In genomic region chr19:41363371-41363752, GRCh38 we compare ENCODE assay signal across 8 cellular contexts. TPM values are rescaled to one million over a fixed set of nuclear protein-coding genes. Genes with fewer than 3 reads are reported as not detected.
A peak's percentile ranks its signal among the peaks of the same experiment; 100 is the strongest.
DNase-seq lines count a peak whose midpoint lies in the region; TF ChIP-seq lines count a peak whose summit lies in the region.

No MANE protein-coding gene starts in this region.

- peak overlapping the region; percentile 33; the same call in 1 of the 2 replicates for H2AFZ ChIP-seq in OCI-LY3 (ENCODE audit: low read depth, low read length)

- H3K4me1 ChIP-seq in Caco-2: peaks cover 10% of the 10 kb centered on the region
- H3K4me1 ChIP-seq in OCI-LY3 (ENCODE audit: low read length): peaks cover 37% of the 10 kb centered on the region

- H3K4me3 Mint-ChIP-seq in Caco-2 (ENCODE audit: unreplicated experiment) (peak overlapping the region; percentile 85), endothelial cell (ENCODE audit: unreplicated experiment) (peak overlapping the region; percentile 96), osteocyte (ENCODE audit: unreplicated experiment) (peak overlapping the region; percentile 88)

- H3K4me1 Mint-ChIP-seq in Caco-2 (ENCODE audit: low read depth, unreplicated experiment) (no peaks in the 10 kb centered on the region), endothelial cell (ENCODE audit: unreplicated experiment) (peaks cover 8% of the 10 kb centered on the region), osteocyte (ENCODE audit: unreplicated experiment) (peaks cover 25% of the 10 kb centered on the region)

- H3K4me3 ChIP-seq in Caco-2 (ENCODE audit: low read depth, low read length) (peak overlapping the region; percentile 73), OCI-LY3 (ENCODE audit: low read length) (peak overlapping the region; percentile 88)

- H3K79me2 ChIP-seq in OCI-LY3 (ENCODE audit: low read length): peaks cover 32% of the 10 kb centered on the region

- peak overlapping the region; percentile 97 for H3K9ac ChIP-seq in OCI-LY3 (ENCODE audit: low read length)

- H3K27ac ChIP-seq in OCI-LY3 (ENCODE audit: low read length): peak overlapping the region; percentile 89

- H3K9me3 Mint-ChIP-seq in Caco-2 (ENCODE audit: unreplicated experiment): no peaks in the 10 kb centered on the region
- H3K9me3 Mint-ChIP-seq in endothelial cell (ENCODE audit: unreplicated experiment): no peaks in the 10 kb centered on the region
- H3K9me3 Mint-ChIP-seq in osteocyte (ENCODE audit: unreplicated experiment): no peaks in the 10 kb centered on the region

- H3K27me3 Mint-ChIP-seq in Caco-2 (ENCODE audit: insufficient read depth, unreplicated experiment) (no peaks in the 10 kb centered on the region), endothelial cell (ENCODE audit: unreplicated experiment) (peaks cover 16% of the 10 kb centered on the region), osteocyte (ENCODE audit: unreplicated experiment) (no peaks in the 10 kb centered on the region)

- peaks cover 15% of the 10 kb centered on the region for H3K36me3 Mint-ChIP-seq in Caco-2 (ENCODE audit: insufficient read depth, unreplicated experiment)
- H3K36me3 Mint-ChIP-seq in endothelial cell (ENCODE audit: low read depth, unreplicated experiment): no peaks in the 10 kb centered on the region
- no peaks in the 10 kb centered on the region for H3K36me3 Mint-ChIP-seq in osteocyte (ENCODE audit: unreplicated experiment)

- DNase-seq in Caco-2 (no peak), endothelial cell (ENCODE audit: low spot score) (no peak), osteocyte (ENCODE audit: extremely low spot score, unreplicated experiment) (no peak), cerebellum (ENCODE audit: low spot score) (no peak), C1 segment of cervical spinal cord (lab: John Stamatoyannopoulos, UW) (no peak), NCI-H187 treated with DMSO at 0.1 percent for 48 hours (lab: John Stamatoyannopoulos, UW) (no peak)
- no peak for DNase-seq in activated CD8-positive, alpha-beta memory T cell treated with anti-CD3 and anti-CD28 coated beads for 24 hours

- H3K4me2 ChIP-seq in OCI-LY3 (ENCODE audit: low read length): peak overlapping the region; percentile 84

- H3K9me3 ChIP-seq in Caco-2: no peaks in the 10 kb centered on the region
- no peaks in the 10 kb centered on the region for H3K9me3 ChIP-seq in OCI-LY3 (ENCODE audit: insufficient read depth, low read length)

- POLR2A ChIA-PET in Caco-2 (lab: Charles Lee): interaction anchor here (0.6 to 1.8 kb wide), 12 partner anchors 8 to 713 kb away, joined by 3 to 34 read pairs (median 4); partner anchors contain the start of genes DMAC2, HNRNPUL1, RPS19 and TGFB1

- peak overlapping the region; percentile 93 for H3K27ac Mint-ChIP-seq in Caco-2 (ENCODE audit: unreplicated experiment)
- peak overlapping the region; percentile 100 for H3K27ac Mint-ChIP-seq in endothelial cell (ENCODE audit: unreplicated experiment)
- peak overlapping the region; percentile 100 for H3K27ac Mint-ChIP-seq in osteocyte (ENCODE audit: unreplicated experiment)

- TF ChIP-seq CTCF in Caco-2 (IDR thresholded peaks at IDR 0.05; ENCODE audit: insufficient read depth in 1 of 2, low read depth in 1 of 2, low read length in 1 of 2, severe bottlenecking in 1 of 2, unreplicated experiment in 1 of 2): no peak
- no peak for TF ChIP-seq CTCF in OCI-LY3 (IDR thresholded peaks at IDR 0.05; ENCODE audit: low read depth, low read length)
- TF ChIP-seq CTCF in endothelial cell (IDR thresholded peaks at IDR 0.05; ENCODE audit: unreplicated experiment): no peak
- TF ChIP-seq CTCF in osteocyte (IDR thresholded peaks at IDR 0.05): no peak

- H3K36me3 ChIP-seq in Caco-2 (ENCODE audit: control insufficient read depth, insufficient read depth, low read length) (no peaks in the 10 kb centered on the region), OCI-LY3 (replicated peaks; ENCODE audit: low read depth, low read length) (peaks cover 3% of the 10 kb centered on the region)

- no peaks in the 10 kb centered on the region for H4K20me1 ChIP-seq in OCI-LY3 (ENCODE audit: insufficient read depth, low read length)

- H3K27me3 ChIP-seq in Caco-2 (replicated peaks; ENCODE audit: control insufficient read depth, insufficient read depth, low read length) (no peaks in the 10 kb centered on the region), OCI-LY3 (ENCODE audit: low read depth, low read length) (no peaks in the 10 kb centered on the region)

- CTCF ChIA-PET in Caco-2 (lab: Charles Lee): interaction anchor here (0.5 to 3.0 kb wide), 12 partner anchors 8 to 835 kb away, joined by 3 to 31 read pairs (median 4); no protein-coding TSS in a partner anchor

- intact Hi-C loops in Caco-2 (cut with micrococcal nuclease; ENCODE audit: unreplicated experiment): loop anchor here (1.0 kb wide), 1 partner anchor 9 kb away; no protein-coding TSS in a partner anchor

- TSS peak; percentile 64 for BruUV-seq in Caco-2 (replicated peaks; lab: Mats Ljungman, UMichigan)

RNA-seq across cellular contexts. Expression of gene B9D2, which starts 0.6 kb away (rescaled TPM):
- total RNA-seq in Caco-2 (2022): 3.6 and 4.0 TPM in 2 replicates
- total RNA-seq in endothelial cell (ENCODE audit: unreplicated experiment): 6.8 TPM
- total RNA-seq in osteocyte: 4.6 and 5.5 TPM in 2 replicates
- total RNA-seq in cerebellum: 2.4 TPM

RNA-seq across cellular contexts. Expression of gene TGFB1, which starts 9.6 kb away (rescaled TPM):
- total RNA-seq in Caco-2 (2022): 15.0 and 15.3 TPM in 2 replicates
- 193 TPM for total RNA-seq in endothelial cell (ENCODE audit: unreplicated experiment)
- 244 and 255 TPM in 2 replicates for total RNA-seq in osteocyte
- total RNA-seq in cerebellum: 1.7 TPM

RNA-seq across cellular contexts. Expression of gene TMEM91, which starts 13.0 kb away (rescaled TPM):
- total RNA-seq in Caco-2 (2022) (1.4 and 2.2 TPM in 2 replicates), endothelial cell (ENCODE audit: unreplicated experiment) (7.6 TPM), osteocyte (8.5 and 9.2 TPM in 2 replicates), cerebellum (5.6 TPM)

RNA-seq across cellular contexts. Expression of gene EXOSC5, which starts 33.8 kb away (rescaled TPM):
- total RNA-seq in Caco-2 (2022) (36.6 and 37.3 TPM in 2 replicates), endothelial cell (ENCODE audit: unreplicated experiment) (15.2 TPM), osteocyte (10.6 and 11.6 TPM in 2 replicates), cerebellum (7.4 TPM)

RNA-seq across cellular contexts. Expression of gene BCKDHA, which starts 34.3 kb away (rescaled TPM):
- 9.4 and 19.4 TPM in 2 replicates for total RNA-seq in Caco-2 (2022)
- total RNA-seq in endothelial cell (ENCODE audit: unreplicated experiment): 25.0 TPM
- total RNA-seq in osteocyte: 12.5 and 19.8 TPM in 2 replicates
- 23.0 TPM for total RNA-seq in cerebellum

Comparison
In these comparisons a context has a peak if more than half of its experiments do, and no peak if none do; other contexts are left out.
1. RNA of gene TGFB1, which starts 9.6 kb away (total RNA-seq): 244 to 255 TPM in osteocyte and 193 TPM in endothelial cell (single experiment); 15.0 to 15.3 TPM in Caco-2 and 1.7 TPM in cerebellum (single experiment); every median in the first group is over 10 times any median in the second.
2. Peak in every context shown above with its lines, with median percentiles within 50 percentile points of each other: H3K27ac Mint-ChIP-seq and H3K4me3 Mint-ChIP-seq.